Comparison of ENCODE assay signal across 24 cellular contexts in the genomic region with DNA sequence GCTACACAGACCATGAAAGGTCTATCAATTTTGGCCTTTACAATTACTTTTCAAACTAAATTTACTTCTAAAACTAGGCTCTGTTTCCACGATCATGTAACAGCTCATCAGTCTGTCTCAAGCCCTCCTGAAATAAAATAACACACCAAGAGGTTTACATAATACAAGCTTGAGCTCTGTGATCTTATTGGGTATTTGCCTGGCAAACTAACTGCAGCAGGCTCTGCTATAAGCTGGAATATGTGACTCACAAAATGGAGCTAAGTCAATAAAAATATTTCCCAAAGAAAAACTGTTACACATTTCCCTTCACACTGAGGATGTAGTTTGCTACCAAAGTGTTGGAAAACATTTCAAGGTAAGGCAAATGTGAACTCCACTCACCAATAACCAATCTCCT.
DNase-seq lines count a peak whose midpoint lies in the region; ATAC-seq and TF ChIP-seq lines count a peak whose summit lies in the region.
"Had no signal": no experiment of that assay in that cellular context is flagged by ENCODE, and none has a peak within 500 bp of the region (broad histone marks: within the 10 kb centered on the region; RNA-seq: fewer than 3 reads in every experiment).

No MANE protein-coding gene starts in this region.

- ATAC-seq in HG02885 (IDR thresholded peaks at IDR 0.05; ENCODE audit: poor library complexity, unreplicated experiment): no peak
- ATAC-seq: activated CD8-positive, alpha-beta memory T cell treated with anti-CD3 and anti-CD28 coated beads, Interleukin-2, amount 10 ng/mL, durations not matched to agents 7 days and 5 days; GM12878; lower lobe of right lung; right cardiac atrium; Right ventricle myocardium inferior; upper lobe of right lung had no signal

- TF ChIP-seq CTCF in choroid plexus epithelial cell (conservative IDR thresholded peaks at IDR 0.05; ENCODE audit: low read depth, low read length): no peak

- no peak overlapping the region for H3K4me3 ChIP-seq in choroid plexus epithelial cell (ENCODE audit: low read depth, low read length)
- H3K4me3 ChIP-seq: GM12878, lower lobe of right lung, upper lobe of right lung had no signal

- DNase-seq in AG08396 (ENCODE audit: low spot score) (peak; percentile 14), NCI-H82 (lab: John Stamatoyannopoulos, UW) (peak; percentile 51), choroid plexus epithelial cell (ENCODE audit: low read depth) (peak; percentile 28), iris pigment epithelial cell (ENCODE audit: low read depth) (peak; percentile 75), SKM-1 treated with dmso at 0.1 percent for 144 hours (lab: John Stamatoyannopoulos, UW; ENCODE audit: unreplicated experiment) (no peak), HUDEP-2 (lab: John Stamatoyannopoulos, UW; ENCODE audit: unreplicated experiment in 76 of 76) (no peak)
- DNase-seq in activated CD4-positive, alpha-beta T cell treated with anti-CD3 and anti-CD28 coated beads, Interleukin-2, amount 50 U/mL, for 4 hours: no peak
- DNase-seq: activated CD4-positive, alpha-beta T cell treated with anti-CD3 and anti-CD28 coated beads, Interleukin-2, amount 10 ng/mL, durations not matched to agents 7 days and 5 days; activated CD8-positive, alpha-beta memory T cell treated with anti-CD3 and anti-CD28 coated beads, Interleukin-2, amount 10 ng/mL, durations not matched to agents 7 days and 5 days; activated naive CD4-positive, alpha-beta T cell treated with anti-CD3 and anti-CD28 coated beads, Interleukin-2, amount 10 ng/mL, durations not matched to agents 7 days and 5 days; anterior cingulate cortex; cerebellar nuclear complex; effector CD8-positive, alpha-beta T cell; lower lobe of right lung; NCI-H1105 treated with DMSO at 0.1 percent for 48 hours; NCI-H2029 treated with DMSO at 0.1 percent for 48 hours; NCI-H345; NCI-H774; right cardiac atrium; T1000; upper lobe of right lung had no signal

Comparison
In these comparisons a context has a peak if more than half of its experiments do, and no peak if none do; other contexts are left out.
1. DNase-seq: peak in AG08396 (single experiment), NCI-H82 (single experiment), choroid plexus epithelial cell (single experiment) and iris pigment epithelial cell (single experiment); none in activated CD4-positive, alpha-beta T cell treated with anti-CD3 and anti-CD28 coated beads, Interleukin-2, amount 50 U/mL, for 4 hours (0 of 2), SKM-1 treated with dmso at 0.1 percent for 144 hours (single experiment) and HUDEP-2 (0 of 76).